In genomic region chr5:104998169-104998568, GRCh38 we compare ENCODE assay signal across 19 cellular contexts.
DNase-seq lines count a peak whose midpoint lies in the region; ATAC-seq, FAIRE-seq and TF ChIP-seq lines count a peak whose summit lies in the region.
"Had no signal": no experiment of that assay in that cellular context is flagged by ENCODE, and none has a peak within 500 bp of the region (broad histone marks: within the 10 kb centered on the region; RNA-seq: fewer than 3 reads in every experiment).

No MANE protein-coding gene starts in this region.

- TF ChIP-seq EP300 in suprapubic skin (IDR thresholded peaks at IDR 0.05): no peak

- no peak overlapping the region for H3K27ac ChIP-seq in suprapubic skin
- H3K27ac ChIP-seq: 22Rv1, A549, BLaER1, HL-60 had no signal

- H3K27me3 ChIP-seq in bronchial epithelial cell (ENCODE audit: control insufficient read depth, insufficient read depth, low read length) (no peaks in the 10 kb centered on the region), suprapubic skin (no peaks in the 10 kb centered on the region)
- H3K27me3 ChIP-seq: BLaER1 had no signal

- H3K4me3 ChIP-seq in bronchial epithelial cell (ENCODE audit: low read depth, low read length): no peak overlapping the region
- no peak overlapping the region for H3K4me3 ChIP-seq in suprapubic skin
- H3K4me3 ChIP-seq: A549, BLaER1, GM12878, GM23338 had no signal

- DNase-seq in DMS153 (lab: John Stamatoyannopoulos, UW) (peak; percentile 5), DMS153 treated with DMSO at 0.1 percent for 48 hours (lab: John Stamatoyannopoulos, UW; ENCODE audit: unreplicated experiment) (no peak), D721Med (ENCODE audit: insufficient read length, low spot score) (no peak), NCI-H345 (lab: John Stamatoyannopoulos, UW) (peak; percentile 15), bronchial epithelial cell (ENCODE audit: low read depth) (peak; percentile 2), suprapubic skin (ENCODE audit: low spot score in 2 of 2) (no peak), GM20000 (ENCODE audit: low spot score) (no peak)
- DNase-seq: CD4-positive, alpha-beta memory T cell; DND-41; EL; HCEC 1CT had no signal

- no peaks in the 10 kb centered on the region for H3K4me1 ChIP-seq in suprapubic skin
- H3K4me1 ChIP-seq: A549, BLaER1 had no signal

- peaks cover 6% of the 10 kb centered on the region for H3K9me3 ChIP-seq in suprapubic skin
- H3K9me3 ChIP-seq: A549, BLaER1 had no signal

- no peak for ATAC-seq in GM18870 (IDR thresholded peaks at IDR 0.05; ENCODE audit: unreplicated experiment)
- ATAC-seq: A549, GM12878, GM23338 had no signal

- H3K36me3 ChIP-seq in bronchial epithelial cell (ENCODE audit: control insufficient read depth, insufficient read depth, low read length) (no peaks in the 10 kb centered on the region), suprapubic skin (no peaks in the 10 kb centered on the region)
- H3K36me3 ChIP-seq: BLaER1 had no signal

- TF ChIP-seq CTCF in D721Med (IDR thresholded peaks at IDR 0.05; ENCODE audit: insufficient read depth, missing control alignments): no peak
- TF ChIP-seq CTCF in bronchial epithelial cell (IDR thresholded peaks at IDR 0.05; ENCODE audit: insufficient read depth, low read length, severe bottlenecking): no peak
- no peak for TF ChIP-seq CTCF in suprapubic skin (IDR thresholded peaks at IDR 0.05)
- TF ChIP-seq CTCF in GM20000 (IDR thresholded peaks at IDR 0.05; ENCODE audit: extremely low read depth, missing control alignments): no peak

- WGBS in suprapubic skin: 69% methylated on average over 1 of the region's 1 CpG

- FAIRE-seq in D721Med (lab: Jason Lieb, UNC) (peak; percentile 71), bronchial epithelial cell (lab: Jason Lieb, UNC) (no peak)
- FAIRE-seq: A549, GM12878, H54 had no signal

- TF ChIP-seq POLR2A in suprapubic skin (IDR thresholded peaks at IDR 0.05): no peak

Comparison
In these comparisons a context has a peak if more than half of its experiments do, and no peak if none do; other contexts are left out.
1. DNase-seq: peak in DMS153 (single experiment), NCI-H345 (single experiment) and bronchial epithelial cell (single experiment); none in DMS153 treated with DMSO at 0.1 percent for 48 hours (single experiment), D721Med (single experiment), suprapubic skin (0 of 2) and GM20000 (single experiment).